In the genomic region with DNA sequence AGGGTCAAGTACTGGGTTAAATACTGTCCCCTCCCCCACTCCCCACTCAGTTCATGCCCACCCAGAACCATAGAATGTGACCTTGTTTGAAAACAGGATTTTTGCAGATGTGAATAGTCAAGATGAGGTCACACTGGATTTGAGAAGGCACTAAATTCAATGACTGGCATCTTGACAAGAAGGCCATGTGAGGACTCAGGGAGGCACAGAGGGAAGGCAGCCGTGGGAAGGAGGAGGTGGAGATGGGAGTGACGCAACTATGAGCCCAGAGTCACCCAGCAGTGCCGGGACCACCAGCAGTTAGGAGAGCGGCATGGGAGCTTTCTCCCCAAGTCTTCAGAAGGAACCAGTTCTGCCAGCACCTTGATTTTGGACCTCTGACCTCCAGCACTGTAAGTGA, we compare ENCODE assay signal across 22 cellular contexts.
"Had no signal": no experiment of that assay in that cellular context is flagged by ENCODE, and none has a peak within 500 bp of the region (broad histone marks: within the 10 kb centered on the region; RNA-seq: fewer than 3 reads in every experiment).

No MANE protein-coding gene starts in this region.

- H3K9me3 ChIP-seq: colonic mucosa, gastrocnemius medialis, heart left ventricle, thyroid gland had no signal

- H3K27ac ChIP-seq: colonic mucosa, gastrocnemius medialis, heart left ventricle, thyroid gland had no signal

- ATAC-seq: activated CD8-positive, alpha-beta T cell treated with anti-CD3 and anti-CD28 coated beads for 36 hours; activated naive CD8-positive, alpha-beta T cell treated with anti-CD3 and anti-CD28 coated beads, Interleukin-2, amount 50 U/mL, for 24 hours; activated T-cell treated with anti-CD3 and anti-CD28 coated beads, Interleukin-2, amount 50 U/mL, for 4 hours; gastrocnemius medialis; left lobe of liver had no signal

- DNase-seq: activated B cell treated with CpG ODN at 0.5 μM for 24 hours; activated CD4-positive, alpha-beta T cell treated with anti-CD3 and anti-CD28 coated beads for 48 hours; activated CD8-positive, alpha-beta T cell treated with anti-CD3 and anti-CD28 coated beads for 36 hours; activated naive CD4-positive, alpha-beta T cell treated with anti-CD3 and anti-CD28 coated beads for 36 hours; activated naive CD8-positive, alpha-beta T cell treated with anti-CD3 and anti-CD28 coated beads, Interleukin-2, amount 50 U/mL, for 24 hours; activated T-cell treated with anti-CD3 and anti-CD28 coated beads, Interleukin-2, amount 50 U/mL, for 4 hours; aorta; colonic mucosa; erythroblast; gastrocnemius medialis; heart left ventricle; kidney; occipital lobe; posterior cingulate gyrus; retina; stimulated activated CD4-positive, alpha-beta T cell treated with anti-CD3 and anti-CD28 coated beads, Interleukin-12 subunit alpha, Interleukin-12 subunit beta, amount 100 ng/mL, for 4 hours; stimulated activated CD4-positive, alpha-beta T cell treated with anti-CD3 and anti-CD28 coated beads, Interleukin-1b, Interleukin-23, amount 100 ng/mL, for 48 hours; stimulated activated CD8-positive, alpha-beta memory T cell treated with anti-CD3 and anti-CD28 coated beads, Interleukin-4, amount 100 ng/mL, for 48 hours; stimulated activated naive CD4-positive, alpha-beta T cell treated with Interleukin-2 at 50 U/mL for 16 hours; thyroid gland had no signal

- H3K27me3 ChIP-seq: colonic mucosa, gastrocnemius medialis, thyroid gland had no signal

- H3K36me3 ChIP-seq: colonic mucosa, gastrocnemius medialis, heart left ventricle, thyroid gland had no signal

- H3K4me1 ChIP-seq: colonic mucosa, gastrocnemius medialis, heart left ventricle had no signal

- H3K4me3 ChIP-seq: colonic mucosa, gastrocnemius medialis, heart left ventricle, lung, thyroid gland had no signal
